ENCODE assay signal across 14 cellular contexts in genomic region chr17:4679652-4680051, GRCh38. TPM values are rescaled to one million over a fixed set of nuclear protein-coding genes. Genes with fewer than 3 reads are reported as not detected.
DNase-seq lines count a peak whose midpoint lies in the region; ATAC-seq, FAIRE-seq and TF ChIP-seq lines count a peak whose summit lies in the region.
"Had no signal": no experiment of that assay in that cellular context is flagged by ENCODE, and none has a peak within 500 bp of the region (broad histone marks: within the 10 kb centered on the region; RNA-seq: fewer than 3 reads in every experiment).

No MANE protein-coding gene starts in this region.

- peak overlapping the region; percentile 82 for H3K27ac ChIP-seq in cardiac muscle cell
- H3K27ac ChIP-seq in right cardiac atrium (ENCODE audit: low read length), result no peak overlapping the region
- H3K27ac ChIP-seq in tibial artery, result no peak overlapping the region
- H3K27ac ChIP-seq: uterus had no signal

- no peaks in the 10 kb centered on the region for H3K27me3 ChIP-seq in cardiac muscle cell
- no peaks in the 10 kb centered on the region for H3K27me3 ChIP-seq in right cardiac atrium (ENCODE audit: control insufficient read depth, insufficient read depth)
- no peaks in the 10 kb centered on the region for H3K27me3 ChIP-seq in tibial artery
- H3K27me3 ChIP-seq: BE2C, uterus had no signal

- H3K4me3 ChIP-seq in cardiac muscle cell (no peak overlapping the region), right cardiac atrium (ENCODE audit: low read length) (no peak overlapping the region), fibroblast of the aortic adventitia (ENCODE audit: low read depth, low read length) (no peak overlapping the region), tibial artery (no peak overlapping the region)
- H3K4me3 ChIP-seq: uterus had no signal

- TF ChIP-seq POLR2A in GM12892 (IDR thresholded peaks at IDR 0.05; ENCODE audit: low read depth, low read length) (no peak), erythroblast (IDR thresholded peaks at IDR 0.05; ENCODE audit: low read length) (no peak)

- 88% methylated on average over 7 of the region's 7 CpGs for WGBS in right cardiac atrium

- no peak for FAIRE-seq in GM12892 (lab: Jason Lieb, UNC)
- FAIRE-seq: GM12891 had no signal

- H3K9me3 ChIP-seq in cardiac muscle cell (ENCODE audit: low read depth) (no peaks in the 10 kb centered on the region), right cardiac atrium (ENCODE audit: control insufficient read depth, low read length) (no peaks in the 10 kb centered on the region), tibial artery (no peaks in the 10 kb centered on the region)
- H3K9me3 ChIP-seq: BE2C, uterus had no signal

- no peak for TF ChIP-seq CTCF in cardiac muscle cell (IDR thresholded peaks at IDR 0.05; ENCODE audit: low read depth, low read length)
- no peak for TF ChIP-seq CTCF in fibroblast of the aortic adventitia (IDR thresholded peaks at IDR 0.05; ENCODE audit: insufficient read depth, low read length)
- TF ChIP-seq CTCF in tibial artery (IDR thresholded peaks at IDR 0.05), result no peak

- DNase-seq in cardiac muscle cell (ENCODE audit: low read depth in 1 of 2, low spot score in 1 of 2) (peak in 1 of 2 donors; percentile 46), right cardiac atrium (no peak), fibroblast of the aortic adventitia (ENCODE audit: low read depth) (peak; percentile 50), tibial artery (no peak), HUDEP-2 (lab: John Stamatoyannopoulos, UW; ENCODE audit: unreplicated experiment in 76 of 76) (no peak), GM12892 (ENCODE audit: insufficient read length) (no peak), erythroblast (lab: John Stamatoyannopoulos, UW) (no peak)
- DNase-seq: BE2C, NCI-H2081, posterior cingulate gyrus, uterus had no signal

- H3K4me1 ChIP-seq in cardiac muscle cell (ENCODE audit: low read depth), result peaks cover 37% of the 10 kb centered on the region
- H3K4me1 ChIP-seq in right cardiac atrium (ENCODE audit: control insufficient read depth, insufficient read depth, low read length), result no peaks in the 10 kb centered on the region
- H3K4me1 ChIP-seq in tibial artery, result peaks cover 0 to 3% (median 0%) of the 10 kb centered on the region in 4 donors
- H3K4me1 ChIP-seq: BE2C, uterus had no signal

- no peak for ATAC-seq in right cardiac atrium
- peak; percentile 90 for ATAC-seq in SK-N-SH treated with all-trans-retinoic acid at 6 μM for 48 hours

- peaks cover 17% of the 10 kb centered on the region for H3K36me3 ChIP-seq in cardiac muscle cell
- H3K36me3 ChIP-seq in tibial artery, result peaks cover 49 to 85% (median 75%) of the 10 kb centered on the region in 3 donors
- H3K36me3 ChIP-seq: uterus had no signal

- intact Hi-C loops in right cardiac atrium (cut with DNase I) (no loop called here), tibial artery (cut with DNase I; ENCODE audit: low total_unique reads) (no loop called here)

TF ChIP-seq in SK-N-SH treated with all-trans-retinoic acid at 6 μM for 48 hours, 23 proteins besides CTCF, POLR2A, EP300 and RAD21:
- TF ChIP-seq CSRNP3 (CRISPR knock-in tag; IDR thresholded peaks at IDR 0.05) (no peak), ZFP30 (CRISPR knock-in tag; IDR thresholded peaks at IDR 0.05) (no peak), ZNF8 (CRISPR knock-in tag; IDR thresholded peaks at IDR 0.05) (no peak), BACH2 (CRISPR knock-in tag; IDR thresholded peaks at IDR 0.05; ENCODE audit: borderline replicate concordance) (no peak), ESRRG (CRISPR knock-in tag; IDR thresholded peaks at IDR 0.05) (no peak)

RNA-seq across cellular contexts. Expression of gene PELP1, which starts 24.3 kb away (rescaled TPM):
- total RNA-seq in cardiac muscle cell, result 47.3 and 63.2 TPM in 2 replicates
- polyA plus RNA-seq in cardiac muscle cell, result 52.6 and 77.7 TPM in 2 replicates
- 10 to 100 TPM; 29.7 to 40.9 (median 36.7) TPM for total RNA-seq in right cardiac atrium
- 21.1 TPM for polyA plus RNA-seq in right cardiac atrium
- 31.7 and 35.1 TPM in 2 replicates for total RNA-seq in fibroblast of the aortic adventitia (ENCODE audit: low replicate concordance)
- polyA plus RNA-seq in GM12892 (2012; ENCODE audit: missing spikeins), result 19.3 TPM

RNA-seq across cellular contexts. Expression of gene ARRB2, which starts 30.8 kb away (rescaled TPM):
- total RNA-seq in cardiac muscle cell, result 14.4 and 17.3 TPM in 2 replicates
- 23.3 and 33.0 TPM in 2 replicates for polyA plus RNA-seq in cardiac muscle cell
- total RNA-seq in right cardiac atrium, result 10 to 100 TPM; 21.6 to 35.1 (median 25.5) TPM
- polyA plus RNA-seq in right cardiac atrium, result 17.0 TPM
- 8.9 and 13.3 TPM in 2 replicates for total RNA-seq in fibroblast of the aortic adventitia (ENCODE audit: low replicate concordance)
- 37.4 TPM for polyA plus RNA-seq in GM12892 (2012; ENCODE audit: missing spikeins)

RNA-seq across cellular contexts. Expression of gene ALOX15, which starts 38.2 kb away (rescaled TPM):
- total RNA-seq in cardiac muscle cell (0.71 and 1.1 TPM in 2 replicates), right cardiac atrium (1 to 10 TPM in 2 of 4 donors, under 1 TPM in 1, not detected in 1; 0.91 to 2.0 (median 1.0) TPM), fibroblast of the aortic adventitia (ENCODE audit: low replicate concordance) (0.98 TPM in 1 of 2 replicates, not detected in the other)
- polyA plus RNA-seq in cardiac muscle cell (1.5 TPM in 1 of 2 replicates, not detected in the other), right cardiac atrium (0.05 TPM)
- not detected for polyA plus RNA-seq in GM12892 (2012; ENCODE audit: missing spikeins)
- total RNA-seq: SK-MEL-5 had no signal

RNA-seq across cellular contexts. Expression of gene MED11, which starts 51.6 kb away (rescaled TPM):
- total RNA-seq in cardiac muscle cell (36.8 and 47.7 TPM in 2 replicates), right cardiac atrium (10 to 100 TPM; 17.8 to 21.6 (median 21.0) TPM), fibroblast of the aortic adventitia (ENCODE audit: low replicate concordance) (12.4 and 14.1 TPM in 2 replicates)
- polyA plus RNA-seq in cardiac muscle cell (39.1 and 40.8 TPM in 2 replicates), right cardiac atrium (47.6 TPM)
- 27.9 TPM for polyA plus RNA-seq in GM12892 (2012; ENCODE audit: missing spikeins)

RNA-seq across cellular contexts. Expression of gene ZMYND15, which starts 60.0 kb away (rescaled TPM):
- total RNA-seq in cardiac muscle cell (not detected in 2 replicates), right cardiac atrium (under 1 TPM; 0.20 to 0.53 (median 0.33) TPM), fibroblast of the aortic adventitia (ENCODE audit: low replicate concordance) (0.18 TPM in 1 of 2 replicates, not detected in the other)
- polyA plus RNA-seq in cardiac muscle cell (not detected in 2 replicates), right cardiac atrium (0.23 TPM)
- not detected for polyA plus RNA-seq in GM12892 (2012; ENCODE audit: missing spikeins)
- total RNA-seq: SK-MEL-5 had no signal
